1 cellular context compared by ENCODE assay signal in the genomic region with DNA sequence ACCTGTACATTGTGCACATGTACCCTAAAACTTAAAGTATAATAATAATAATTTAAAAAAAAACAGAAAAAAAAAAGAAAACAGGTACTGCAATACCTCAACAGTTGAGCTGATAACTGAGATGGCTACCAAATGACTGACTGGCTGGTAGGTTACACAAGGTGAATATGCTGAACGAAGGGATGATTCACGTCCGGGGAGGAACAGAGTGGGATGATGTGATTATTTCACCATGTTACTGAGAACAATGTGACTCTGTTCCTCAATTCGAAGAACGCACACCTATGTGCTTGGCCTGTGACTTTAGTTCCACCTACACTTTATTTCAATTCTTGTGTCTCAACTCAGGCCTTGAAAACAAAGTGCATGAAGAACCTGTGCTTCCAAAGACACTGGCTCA.
TF ChIP-seq lines count a peak whose summit lies in the region.

No MANE protein-coding gene starts in this region.

TF ChIP-seq in GM23338, 12 proteins besides CTCF, POLR2A, EP300 and RAD21 (continued from another document):
- TF ChIP-seq ZNF462 (CRISPR knock-in tag; IDR thresholded peaks at IDR 0.05) (no peak), ZNF331 (CRISPR knock-in tag; IDR thresholded peaks at IDR 0.05; ENCODE audit: low read depth) (no peak), REST (IDR thresholded peaks at IDR 0.05; ENCODE audit: unreplicated experiment) (no peak), NANOG (IDR thresholded peaks at IDR 0.05; ENCODE audit: borderline replicate concordance) (no peak)
